In genomic region chr21:37267269-37268185, GRCh38 we compare ENCODE assay signal across 1 cellular context.
TF ChIP-seq lines count a peak whose summit lies in the region.

VPS26C (minus strand) TSS chr21:37267334; CDS start chr21:37267294, 40 bp downstream.

TF ChIP-seq in GM23338, 12 proteins besides CTCF, POLR2A, EP300 and RAD21 (continued from another document):
- TF ChIP-seq ZNF462 (CRISPR knock-in tag; IDR thresholded peaks at IDR 0.05) (no peak), STAT1 (IDR thresholded peaks at IDR 0.05; ENCODE audit: unreplicated experiment) (no peak), CREB1 (CRISPR knock-in tag; IDR thresholded peaks at IDR 0.05; ENCODE audit: low read depth) (no peak)
TF ChIP-seq in GM23338: peak in this region for 2.
